ENCODE assay signal across 1 cellular context in the genomic region with DNA sequence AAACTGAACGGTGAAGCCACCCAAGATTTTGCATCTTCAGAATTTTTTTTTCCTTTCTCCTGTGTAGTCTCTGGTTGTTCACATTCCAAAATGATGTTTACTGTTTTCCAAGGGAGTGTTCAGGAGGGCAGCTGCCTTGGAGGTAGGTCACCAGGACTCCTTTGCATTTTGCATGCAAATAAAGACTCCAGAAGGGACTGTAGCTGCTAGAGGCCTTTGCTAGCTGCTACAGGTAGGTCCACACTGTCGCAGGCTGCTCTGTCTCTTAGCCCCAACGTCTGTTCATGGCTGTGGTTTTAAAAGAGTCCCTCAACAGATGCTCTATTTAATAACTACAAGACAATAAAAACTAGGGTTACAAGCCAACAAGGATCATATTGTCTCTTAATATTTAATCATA.
TF ChIP-seq lines count a peak whose summit lies in the region.

No MANE protein-coding gene starts in this region.

TF ChIP-seq in H1, 55 proteins besides CTCF, POLR2A, EP300 and RAD21:
- TF ChIP-seq JUND (IDR thresholded peaks at IDR 0.05; ENCODE audit: low read length) = no peak
- peak; percentile 23; the same call in 1 of the 2 replicates for TF ChIP-seq POLR2AphosphoS5 (IDR thresholded peaks at IDR 0.05; ENCODE audit: low read depth, low read length)
TF ChIP-seq in H1: peak in this region for 1.
